In the genomic region with DNA sequence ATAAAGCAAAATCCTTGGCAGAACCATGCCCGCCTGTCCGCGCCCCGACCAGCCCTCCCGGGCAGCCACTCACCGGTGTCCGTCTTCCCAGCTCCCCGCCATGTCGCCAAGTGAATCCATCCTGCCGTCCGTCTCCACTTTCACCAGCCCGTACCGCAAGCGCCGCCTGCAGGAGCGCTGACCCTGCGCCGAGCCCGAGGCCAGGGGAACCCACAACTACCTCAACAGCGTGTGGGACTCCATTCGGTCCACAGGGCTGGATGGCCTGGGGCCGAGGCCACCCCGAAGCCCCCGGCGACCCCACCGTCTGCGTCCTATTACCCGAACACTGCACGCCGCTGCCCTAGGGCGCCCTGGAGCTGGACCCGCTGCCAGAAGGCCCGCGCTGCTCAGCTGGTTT, we compare ENCODE assay signal across 8 cellular contexts.
DNase-seq lines count a peak whose midpoint lies in the region; FAIRE-seq and TF ChIP-seq lines count a peak whose summit lies in the region.
"Not testable (repeated sequence)": the region's sequence is repeated elsewhere in the genome, so short reads cannot be mapped to it uniquely, and the experiment has no call there.

No MANE protein-coding gene starts in this region.

- not testable (repeated sequence) for H3K27ac Mint-ChIP-seq in H9; activated naive CD4-positive, alpha-beta T cell treated with anti-CD3 and anti-CD28 coated beads for 36 hours

- not testable (repeated sequence) for H3K27me3 ChIP-seq in H9 (ENCODE audit: insufficient read depth, low read length); endothelial cell of umbilical vein (ENCODE audit: control insufficient read depth in 2 of 2, insufficient read depth in 2 of 2, low read length in 2 of 2); ovary; tibial artery

- H3K27ac ChIP-seq in H9 (ENCODE audit: insufficient read length, low read depth, low read length); endothelial cell of umbilical vein (ENCODE audit: insufficient read depth, low read depth, low read length); ovary: not testable (repeated sequence)
- H3K27ac ChIP-seq in tibial artery = peak overlapping the region in 1 of 2 donors; percentile 47

- POLR2A ChIA-PET in endothelial cell of umbilical vein (lab: Charles Lee) = not testable (repeated sequence)

- dilution Hi-C loops in endothelial cell of umbilical vein (cut with MboI; ENCODE audit: extremely low pct_ligation_motif_present, low sequenced_read_pairs) = not testable (repeated sequence)

- not testable (repeated sequence) for H2BK120ac ChIP-seq in H9 (ENCODE audit: low read depth, low read length, poor library complexity, severe bottlenecking)

- CTCF ChIA-PET in activated naive CD4-positive, alpha-beta T cell treated with anti-CD3 and anti-CD28 coated beads for 36 hours (lab: Charles Lee); endothelial cell of umbilical vein (lab: Charles Lee): not testable (repeated sequence)

- not testable (repeated sequence) for H3K4me3 ChIP-seq in endothelial cell of umbilical vein (replicated peaks in 1 of 3; ENCODE audit: insufficient read depth in 1 of 3, low read depth in 1 of 3, low read length in 3 of 3)
- H3K4me3 ChIP-seq in iPS-18c (ENCODE audit: insufficient read depth, low read depth, low read length) (peak overlapping the region; percentile 50), ovary (peak overlapping the region; percentile 41), tibial artery (peak overlapping the region; percentile 49 to 52)

- H3K36me3 ChIP-seq in endothelial cell of umbilical vein (ENCODE audit: control insufficient read depth in 2 of 2, extremely low read depth in 1 of 2, insufficient read depth in 2 of 2, low read length in 2 of 2); ovary; tibial artery: not testable (repeated sequence)

- H4K20me1 ChIP-seq in H9 (ENCODE audit: control insufficient read depth, insufficient read depth, insufficient read length); endothelial cell of umbilical vein (replicated peaks; ENCODE audit: control insufficient read depth, extremely low read depth, insufficient read depth, low read length): not testable (repeated sequence)

- not testable (repeated sequence) for H2BK5ac ChIP-seq in H9 (ENCODE audit: insufficient read length, low read length)

- not testable (repeated sequence) for H3K9me3 ChIP-seq in H9 (ENCODE audit: control insufficient read depth, low read depth, low read length); endothelial cell of umbilical vein (replicated peaks; ENCODE audit: control insufficient read depth, insufficient read depth, low read length); iPS-18c (ENCODE audit: control insufficient read depth, insufficient read depth, low read length); ovary; tibial artery

- H3K14ac ChIP-seq in H9 (ENCODE audit: insufficient read depth, low read length) = not testable (repeated sequence)

- H3K9me3 Mint-ChIP-seq in H9; activated naive CD4-positive, alpha-beta T cell treated with anti-CD3 and anti-CD28 coated beads for 36 hours: not testable (repeated sequence)

- not testable (repeated sequence) for H3K79me2 ChIP-seq in H9 (ENCODE audit: insufficient read depth, low read length); endothelial cell of umbilical vein (ENCODE audit: control insufficient read depth, insufficient read depth, low read length)

- not testable (repeated sequence) for H3K23ac ChIP-seq in H9 (ENCODE audit: insufficient read length, low read depth, low read length)

- H3K18ac ChIP-seq in H9 (ENCODE audit: insufficient read length, low read depth, low read length) = not testable (repeated sequence)

- not testable (repeated sequence) for H4K5ac ChIP-seq in H9 (ENCODE audit: insufficient read length, low read depth, low read length)

- not testable (repeated sequence) for H2AFZ ChIP-seq in H9 (ENCODE audit: low read length); endothelial cell of umbilical vein (ENCODE audit: low read depth, low read length)

- not testable (repeated sequence) for H3T11ph ChIP-seq in H9 (ENCODE audit: low read length)

- not testable (repeated sequence) for H3K4ac ChIP-seq in H9 (ENCODE audit: low read depth, low read length)

- not testable (repeated sequence) for H3K9ac ChIP-seq in H9 (ENCODE audit: extremely low read depth, insufficient read length, low read length); endothelial cell of umbilical vein (replicated peaks; ENCODE audit: extremely low read depth, insufficient read depth, low read length)

- not testable (repeated sequence) for H3K79me1 ChIP-seq in H9 (ENCODE audit: insufficient read depth, low read depth, low read length, poor library complexity, severe bottlenecking)

- H2AK5ac ChIP-seq in H9 (ENCODE audit: insufficient read length, low read length) = not testable (repeated sequence)

- no CpG with 5 or more reads among the region's 34 CpGs for WGBS in H9 (ENCODE audit: extremely low coverage, insufficient read length, low lambda C conversion rate)
- 0 to 1% (median 1%) methylated on average over 11 to 33 of the region's 34 CpGs for WGBS in ovary, 3 donors

- not testable (repeated sequence) for H4K8ac ChIP-seq in H9 (replicated peaks; ENCODE audit: insufficient read length, low read depth, low read length)

- H2BK15ac ChIP-seq in H9 (ENCODE audit: low read depth, low read length) = not testable (repeated sequence)

- H3K36me3 Mint-ChIP-seq in H9 (ENCODE audit: insufficient read depth in 1 of 3, low read depth in 3 of 3); activated naive CD4-positive, alpha-beta T cell treated with anti-CD3 and anti-CD28 coated beads for 36 hours (ENCODE audit: low read depth): not testable (repeated sequence)

- not testable (repeated sequence) for H3K4me1 Mint-ChIP-seq in H9; activated naive CD4-positive, alpha-beta T cell treated with anti-CD3 and anti-CD28 coated beads for 36 hours (ENCODE audit: low read depth)

- not testable (repeated sequence) for H2BK20ac ChIP-seq in H9 (ENCODE audit: low read depth, low read length, poor library complexity, severe bottlenecking)

- FAIRE-seq in endothelial cell of umbilical vein (lab: Jason Lieb, UNC) = not testable (repeated sequence)

- TF ChIP-seq CTCF in H9 (conservative IDR thresholded peaks at IDR 0.05); ovary (IDR thresholded peaks at IDR 0.05): not testable (repeated sequence)
- TF ChIP-seq CTCF in endothelial cell of umbilical vein (IDR thresholded peaks at IDR 0.05; ENCODE audit: extremely low read depth in 1 of 2, insufficient read depth in 1 of 2, low read depth in 1 of 2, low read length in 2 of 2) = peak in 1 of 2 donors; percentile 20
- TF ChIP-seq CTCF in tibial artery (IDR thresholded peaks at IDR 0.05) = peak in 1 of 2 experiments; percentile 28

- DNase-seq in ELR (ENCODE audit: low read depth) (peak; percentile 0), H9 (peak; percentile 73), NCI-H460 (ENCODE audit: extremely low read depth, low read depth) (peak; percentile 15), endothelial cell of umbilical vein (ENCODE audit: low read depth, low spot score) (peak; percentile 6), ovary (peak; percentile 40 to 67 (median 47)), tibial artery (peak; percentile 55 to 78)
- DNase-seq in activated naive CD4-positive, alpha-beta T cell treated with anti-CD3 and anti-CD28 coated beads for 36 hours = peak; percentile 39

- not testable (repeated sequence) for H3K56ac ChIP-seq in H9 (ENCODE audit: insufficient read length, low read depth, low read length)

- not testable (repeated sequence) for H3K9me1 ChIP-seq in endothelial cell of umbilical vein (replicated peaks; ENCODE audit: control insufficient read depth, extremely low read depth, insufficient read depth, low read length)

- TF ChIP-seq EP300 in ovary (IDR thresholded peaks at IDR 0.05) = not testable (repeated sequence)

- H3K4me1 ChIP-seq in H9 (ENCODE audit: insufficient read depth, low read length); endothelial cell of umbilical vein (ENCODE audit: control insufficient read depth, extremely low read depth, insufficient read depth, low read length); ovary (ENCODE audit: insufficient read depth); tibial artery: not testable (repeated sequence)

- H3K4me2 ChIP-seq in H9 (ENCODE audit: insufficient read depth, insufficient read length, low read length); endothelial cell of umbilical vein (ENCODE audit: insufficient read depth, low read length): not testable (repeated sequence)

- not testable (repeated sequence) for H3K27me3 Mint-ChIP-seq in H9 (ENCODE audit: low read depth)
- peaks cover 15% of the 10 kb centered on the region for H3K27me3 Mint-ChIP-seq in activated naive CD4-positive, alpha-beta T cell treated with anti-CD3 and anti-CD28 coated beads for 36 hours (ENCODE audit: low read depth)

- not testable (repeated sequence) for BruUV-seq in endothelial cell of umbilical vein (replicated peaks; lab: Mats Ljungman, UMichigan)

- not testable (repeated sequence) for H4K91ac ChIP-seq in H9 (ENCODE audit: insufficient read length, low read depth, low read length)

- H3K23me2 ChIP-seq in H9 (ENCODE audit: insufficient read length, low read depth, low read length, poor library complexity, severe bottlenecking) = not testable (repeated sequence)

- not testable (repeated sequence) for H3K4me3 Mint-ChIP-seq in H9
- peak overlapping the region; percentile 56 for H3K4me3 Mint-ChIP-seq in activated naive CD4-positive, alpha-beta T cell treated with anti-CD3 and anti-CD28 coated beads for 36 hours

- not testable (repeated sequence) for H2BK12ac ChIP-seq in H9 (ENCODE audit: insufficient read length, low read depth, low read length)

- intact Hi-C loops in activated naive CD4-positive, alpha-beta T cell treated with anti-CD3 and anti-CD28 coated beads for 36 hours (cut with micrococcal nuclease) = loop anchor here (5.0 kb wide), 1 partner anchor 85 kb away; a partner anchor contains a TSS
- intact Hi-C loops in endothelial cell of umbilical vein (cut with micrococcal nuclease); ovary (cut with DNase I); tibial artery (cut with DNase I; ENCODE audit: low total_unique reads): not testable (repeated sequence)

- not testable (repeated sequence) for TF ChIP-seq POLR2A in endothelial cell of umbilical vein (IDR thresholded peaks at IDR 0.05; ENCODE audit: low read depth, low read length); ovary (IDR thresholded peaks at IDR 0.05)

Comparison
In these comparisons a context has a peak if more than half of its experiments do, and no peak if none do; other contexts are left out.
1. DNase-seq: peak in every context shown above with its lines; median percentile 73 in H9; 66 in tibial artery; 47 in ovary; 39 in activated naive CD4-positive, alpha-beta T cell treated with anti-CD3 and anti-CD28 coated beads for 36 hours; 15 in NCI-H460; 6 in endothelial cell of umbilical vein; 0 in ELR.